Comparison of ENCODE assay signal across 26 cellular contexts in genomic region chr20:48208176-48208575, GRCh38.
"Had no signal": no experiment of that assay in that cellular context is flagged by ENCODE, and none has a peak within 500 bp of the region (broad histone marks: within the 10 kb centered on the region; RNA-seq: fewer than 3 reads in every experiment).

No MANE protein-coding gene starts in this region.

- H3K9ac ChIP-seq: neural progenitor cell had no signal

- DNase-seq: naive thymus-derived CD4-positive, alpha-beta T cell; natural killer cell; nucleus accumbens; pancreas; right lobe of liver; sigmoid colon; small intestine; stimulated activated CD4-positive, alpha-beta T cell treated with anti-CD3 and anti-CD28 coated beads, Interleukin-15, amount 100 ng/mL, for 24 hours; stimulated activated CD4-positive, alpha-beta T cell treated with anti-CD3 and anti-CD28 coated beads, Interleukin-2, amount 100 ng/mL, for 24 hours; stimulated activated CD4-positive, alpha-beta T cell treated with anti-CD3 and anti-CD28 coated beads, Interleukin-2, amount 100 ng/mL, for 48 hours; stimulated activated CD4-positive, alpha-beta T cell treated with anti-CD3 and anti-CD28 coated beads, Interleukin-4, amount 100 ng/mL, for 24 hours; stimulated activated naive CD4-positive, alpha-beta T cell; stimulated activated naive CD8-positive, alpha-beta T cell treated with anti-CD3 and anti-CD28 coated beads, Interleukin-15, amount 100 ng/mL, for 72 hours; stimulated activated naive CD8-positive, alpha-beta T cell treated with anti-CD3 and anti-CD28 coated beads, Interleukin-15, Interleukin-2, amounts not matched to agents 100 U/mL and 50 U/mL, for 24 hours; substantia nigra; testis; tibial artery; transverse colon; upper lobe of right lung had no signal

- ATAC-seq: naive thymus-derived CD4-positive, alpha-beta T cell; natural killer cell; pancreas; right cardiac atrium; right lobe of liver; stimulated activated effector memory CD8-positive, alpha-beta T cell treated with anti-CD3 and anti-CD28 coated beads, Interleukin-12 subunit alpha, Interleukin-12 subunit beta, amount 100 ng/mL, for 72 hours; stimulated activated naive CD8-positive, alpha-beta T cell treated with anti-CD3 and anti-CD28 coated beads, Interleukin-15, amount 100 ng/mL, for 72 hours; stimulated activated naive CD8-positive, alpha-beta T cell treated with anti-CD3 and anti-CD28 coated beads, Interleukin-15, Interleukin-2, amounts not matched to agents 100 U/mL and 50 U/mL, for 24 hours; upper lobe of right lung had no signal

- H3K4me1 ChIP-seq: pancreas, prostate gland, right lobe of liver, sigmoid colon, suprapubic skin, tibial artery, transverse colon, upper lobe of right lung, vagina had no signal

- H3K4me2 ChIP-seq: neural progenitor cell had no signal

- H3K4me3 ChIP-seq: neural progenitor cell, pancreas, prostate gland, right lobe of liver, sigmoid colon, suprapubic skin, testis, tibial artery, transverse colon, upper lobe of right lung, vagina had no signal

- H3K27me3 ChIP-seq: neural progenitor cell, neutrophil, pancreas, right lobe of liver, sigmoid colon, testis, transverse colon, upper lobe of right lung, vagina had no signal

- FAIRE-seq: pancreas, small intestine had no signal

- H3K36me3 ChIP-seq: neural progenitor cell, neutrophil, pancreas, prostate gland, right lobe of liver, sigmoid colon, suprapubic skin, tibial artery, transverse colon, upper lobe of right lung, vagina had no signal

- H3K27ac ChIP-seq: neural progenitor cell, neutrophil, pancreas, prostate gland, right lobe of liver, sigmoid colon, suprapubic skin, testis, tibial artery, transverse colon, upper lobe of right lung, vagina had no signal
